10 cellular contexts compared by ENCODE assay signal in genomic region chr16:85607331-85607765, GRCh38. TPM values are rescaled to one million over a fixed set of nuclear protein-coding genes. Genes with fewer than 3 reads are reported as not detected.
DNase-seq lines count a peak whose midpoint lies in the region; ATAC-seq, FAIRE-seq and TF ChIP-seq lines count a peak whose summit lies in the region.
"Had no signal": no experiment of that assay in that cellular context is flagged by ENCODE, and none has a peak within 500 bp of the region (broad histone marks: within the 10 kb centered on the region; RNA-seq: fewer than 3 reads in every experiment).

No MANE protein-coding gene starts in this region.

- H3K4me3 Mint-ChIP-seq in activated CD8-positive, alpha-beta T cell treated with anti-CD3 and anti-CD28 coated beads for 36 hours, result no peak overlapping the region

- intact Hi-C loops in activated CD8-positive, alpha-beta T cell treated with anti-CD3 and anti-CD28 coated beads for 36 hours (cut with micrococcal nuclease), result no loop called here

- no peak for ATAC-seq in activated CD8-positive, alpha-beta T cell treated with anti-CD3 and anti-CD28 coated beads for 36 hours
- no peak for ATAC-seq in HG02885 (IDR thresholded peaks at IDR 0.05; ENCODE audit: poor library complexity, unreplicated experiment)

- 1% methylated on average over 21 of the region's 21 CpGs for WGBS in HUES64
- 2 to 3% methylated on average over 9 to 18 of the region's 21 CpGs for WGBS in mesodermal cell (ENCODE audit: insufficient coverage in 2 of 2), 2 experiments

- FAIRE-seq in H54 (lab: Jason Lieb, UNC), result no peak

- H3K36me3 Mint-ChIP-seq in activated CD8-positive, alpha-beta T cell treated with anti-CD3 and anti-CD28 coated beads for 36 hours (ENCODE audit: low read depth), result no peaks in the 10 kb centered on the region

- no peak overlapping the region for H2AFZ ChIP-seq in MM.1S (ENCODE audit: low read length)

- H3K9ac ChIP-seq in HUES64 (ENCODE audit: low read depth, low read length) (peak overlapping the region; percentile 72), MM.1S (ENCODE audit: low read length) (no peak overlapping the region)

- H3K27ac Mint-ChIP-seq in activated CD8-positive, alpha-beta T cell treated with anti-CD3 and anti-CD28 coated beads for 36 hours, result no peak overlapping the region

- no peaks in the 10 kb centered on the region for H3K27me3 Mint-ChIP-seq in activated CD8-positive, alpha-beta T cell treated with anti-CD3 and anti-CD28 coated beads for 36 hours

- TF ChIP-seq POLR2A in H54 (IDR thresholded peaks at IDR 0.05; ENCODE audit: low read depth, low read length), result no peak

- POLR2A ChIA-PET in activated CD8-positive, alpha-beta T cell treated with anti-CD3 and anti-CD28 coated beads for 36 hours (lab: Charles Lee), result interaction anchor here (1.2 kb wide), 1 partner anchor 57 kb away, joined by 3 read pairs; no protein-coding TSS in a partner anchor

- peaks cover 41% of the 10 kb centered on the region for H3K4me1 Mint-ChIP-seq in activated CD8-positive, alpha-beta T cell treated with anti-CD3 and anti-CD28 coated beads for 36 hours (ENCODE audit: low read depth)

- no peaks in the 10 kb centered on the region for H3K9me3 ChIP-seq in HUES64 (ENCODE audit: insufficient read depth, low read depth, low read length)
- H3K9me3 ChIP-seq in mesodermal cell (ENCODE audit: control insufficient read depth, low read length), result no peaks in the 10 kb centered on the region
- H3K9me3 ChIP-seq in MM.1S (replicated peaks; ENCODE audit: insufficient read depth, low read length), result no peaks in the 10 kb centered on the region

- DNase-seq in activated CD8-positive, alpha-beta T cell treated with anti-CD3 and anti-CD28 coated beads for 36 hours, result peak; percentile 31
- no peak for DNase-seq in H54 (ENCODE audit: insufficient read length, low spot score)
- DNase-seq in globus pallidus (ENCODE audit: low spot score), result no peak
- no peak for DNase-seq in MM.1S
- DNase-seq: activated gamma-delta T cell treated with Interleukin-2 at 50 U/mL for 16 hours had no signal

- H3K4me3 ChIP-seq in HUES64 (ENCODE audit: low read length), result peak overlapping the region; percentile 44
- H3K4me3 ChIP-seq in mesodermal cell (ENCODE audit: extremely low read depth, insufficient read depth, low read length, poor library complexity, severe bottlenecking), result no peak overlapping the region
- H3K4me3 ChIP-seq in MM.1S (ENCODE audit: low read length), result no peak overlapping the region

- no peaks in the 10 kb centered on the region for H3K9me2 ChIP-seq in MM.1S (replicated peaks; ENCODE audit: insufficient read depth, low read length)

- H4K20me1 ChIP-seq in MM.1S (ENCODE audit: insufficient read depth, low read length), result no peaks in the 10 kb centered on the region

- H3K36me3 ChIP-seq in HUES64 (ENCODE audit: insufficient read depth, low read length), result no peaks in the 10 kb centered on the region
- H3K36me3 ChIP-seq in mesodermal cell (ENCODE audit: control insufficient read depth, insufficient read depth, low read length), result no peaks in the 10 kb centered on the region
- no peaks in the 10 kb centered on the region for H3K36me3 ChIP-seq in MM.1S (replicated peaks; ENCODE audit: insufficient read depth, low read length)

- peaks cover 46% of the 10 kb centered on the region for H3K4me1 ChIP-seq in HUES64 (ENCODE audit: insufficient read depth, low read length)
- H3K4me1 ChIP-seq in mesodermal cell (ENCODE audit: control insufficient read depth, insufficient read depth, low read length, poor library complexity, severe bottlenecking), result peaks cover 45% of the 10 kb centered on the region
- H3K4me1 ChIP-seq in MM.1S (ENCODE audit: low read length), result no peaks in the 10 kb centered on the region

- H3K27me3 ChIP-seq in HUES64 (ENCODE audit: insufficient read depth, low read length) (peaks cover 16% of the 10 kb centered on the region), MM.1S (replicated peaks; ENCODE audit: insufficient read depth, low read length) (no peaks in the 10 kb centered on the region)

- no peak for TF ChIP-seq CTCF in C4-2B (conservative IDR thresholded peaks at IDR 0.05)
- no peak for TF ChIP-seq CTCF in activated CD8-positive, alpha-beta T cell treated with anti-CD3 and anti-CD28 coated beads for 36 hours (IDR thresholded peaks at IDR 0.05)
- no peak for TF ChIP-seq CTCF in MM.1S (IDR thresholded peaks at IDR 0.05; ENCODE audit: low read length)

- H3F3A ChIP-seq in MM.1S (ENCODE audit: insufficient read depth, low read length), result 0 out of 2 replicates have a peak, but pooled peaks cover 4% of the 10 kb centered on the region

- peak overlapping the region; percentile 99 for H3K27ac ChIP-seq in C4-2B
- H3K27ac ChIP-seq in HUES64 (ENCODE audit: low read depth, low read length), result peak overlapping the region; percentile 95
- peak overlapping the region; percentile 23 for H3K27ac ChIP-seq in mesodermal cell (ENCODE audit: low read depth, low read length, severe bottlenecking)
- H3K27ac ChIP-seq in MM.1S (ENCODE audit: low read length), result no peak overlapping the region
- H3K27ac ChIP-seq: epithelial cell of prostate had no signal

- peaks cover 9% of the 10 kb centered on the region; the same call in 1 of the 2 replicates for H3K79me2 ChIP-seq in MM.1S (ENCODE audit: low read length)

- CTCF ChIA-PET in activated CD8-positive, alpha-beta T cell treated with anti-CD3 and anti-CD28 coated beads for 36 hours (lab: Charles Lee), result interaction anchor here (0.8 to 2.1 kb wide), 8 partner anchors 9 to 191 kb away, joined by 3 to 8 read pairs (median 4); no protein-coding TSS in a partner anchor

- no peak overlapping the region for H3K4me2 ChIP-seq in MM.1S (ENCODE audit: low read depth, low read length)

- H3K9me3 Mint-ChIP-seq in activated CD8-positive, alpha-beta T cell treated with anti-CD3 and anti-CD28 coated beads for 36 hours, result no peaks in the 10 kb centered on the region

RNA-seq across cellular contexts. Expression of gene GSE1, which starts 5.8 kb away (rescaled TPM):
- polyA plus RNA-seq in HUES64 (2013, experiment 1 of 2), result 33.4 TPM
- polyA plus RNA-seq in HUES64 (2013, experiment 2 of 2), result 32.2 TPM
- total RNA-seq in activated CD8-positive, alpha-beta T cell treated with anti-CD3 and anti-CD28 coated beads for 36 hours, result 10 to 100 TPM; 33.6 to 34.5 TPM
- 39.8 TPM for polyA plus RNA-seq in mesodermal cell (2013, experiment 1 of 2)
- polyA plus RNA-seq in mesodermal cell (2013, experiment 2 of 2), result 36.2 TPM
